ENCODE assay signal across 8 cellular contexts in genomic region chr16:48332978-48333377, GRCh38.
"Had no signal": no experiment of that assay in that cellular context is flagged by ENCODE, and none has a peak within 500 bp of the region (broad histone marks: within the 10 kb centered on the region; RNA-seq: fewer than 3 reads in every experiment).

No MANE protein-coding gene starts in this region.

- H3K9ac ChIP-seq: GM23248, KMS-11 had no signal

- DNase-seq: GM23248, H9, HCEC 1CT, KBM-7 had no signal

- H3K27ac ChIP-seq: GM23248, KMS-11 had no signal

- H3K4me3 ChIP-seq: GM23248 had no signal

- H3K9me3 Mint-ChIP-seq: H9 had no signal

- H3K4me3 Mint-ChIP-seq: H9 had no signal

- FAIRE-seq: H1, H54, HTR-8/SVneo had no signal

- H3K4me2 ChIP-seq: KMS-11 had no signal

- H2AFZ ChIP-seq: GM23248 had no signal
